In the genomic region with DNA sequence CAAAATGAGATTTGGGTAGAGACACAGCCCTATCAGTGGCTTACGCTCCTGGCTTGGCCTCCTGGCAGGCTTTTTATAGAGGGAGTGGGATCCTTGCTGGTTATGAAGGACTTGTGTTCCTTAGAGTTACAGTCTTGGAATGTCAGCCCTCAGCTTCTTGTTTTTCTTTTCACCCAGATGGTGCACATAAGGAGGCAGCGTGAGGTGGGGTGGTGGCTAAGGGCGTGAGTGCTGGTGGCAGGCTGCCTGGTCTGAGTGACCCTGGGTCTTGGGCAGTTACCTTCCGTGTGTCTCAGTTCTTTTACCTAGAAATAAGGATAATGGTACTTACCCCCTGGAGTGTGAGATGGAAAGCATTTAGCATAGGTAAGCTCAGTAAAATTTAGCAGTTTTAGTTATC, we compare ENCODE assay signal across 22 cellular contexts. TPM values are rescaled to one million over a fixed set of nuclear protein-coding genes. Genes with fewer than 3 reads are reported as not detected.
DNase-seq lines count a peak whose midpoint lies in the region; ATAC-seq, FAIRE-seq and TF ChIP-seq lines count a peak whose summit lies in the region.
"Had no signal": no experiment of that assay in that cellular context is flagged by ENCODE, and none has a peak within 500 bp of the region (broad histone marks: within the 10 kb centered on the region; RNA-seq: fewer than 3 reads in every experiment).

No MANE protein-coding gene starts in this region.

- no peak for TF ChIP-seq CTCF in astrocyte (IDR thresholded peaks at IDR 0.05; ENCODE audit: insufficient read depth, low read depth, low read length)
- no peak for TF ChIP-seq CTCF in nephron progenitor cell (IDR thresholded peaks at IDR 0.05)
- TF ChIP-seq CTCF in A673 (conservative IDR thresholded peaks at IDR 0.05; ENCODE audit: low read depth, low read length): no peak

- CTCF ChIA-PET in A673 (lab: Charles Lee): no interaction called here

- peaks cover 72% of the 10 kb centered on the region for H3K4me1 Mint-ChIP-seq in activated T-cell treated with anti-CD3 and anti-CD28 coated beads, Interleukin-2, amount 50 U/mL, for 4 hours (ENCODE audit: low read depth)
- H3K4me1 Mint-ChIP-seq in astrocyte (ENCODE audit: low read depth, unreplicated experiment): peaks cover 50% of the 10 kb centered on the region
- peaks cover 43% of the 10 kb centered on the region for H3K4me1 Mint-ChIP-seq in nephron progenitor cell

- no peak for FAIRE-seq in astrocyte (lab: Jason Lieb, UNC)

- H3K4me3 ChIP-seq in H7 (ENCODE audit: insufficient read depth, low read depth, low read length) (no peak overlapping the region), astrocyte (ENCODE audit: insufficient read depth, low read depth, low read length) (no peak overlapping the region), A673 (ENCODE audit: low read depth, low read length, poor library complexity, severe bottlenecking) (no peak overlapping the region)
- H3K4me3 ChIP-seq: cardiac muscle cell, dorsolateral prefrontal cortex, gastroesophageal sphincter, mucosa of descending colon had no signal

- intact Hi-C loops in A673 (cut with micrococcal nuclease; ENCODE audit: unreplicated experiment): no loop called here

- H3K27ac ChIP-seq in astrocyte (ENCODE audit: low read depth, low read length) (no peak overlapping the region), A673 (ENCODE audit: low read depth, low read length, poor library complexity, severe bottlenecking) (no peak overlapping the region)
- H3K27ac ChIP-seq: cardiac muscle cell, dorsolateral prefrontal cortex, gastroesophageal sphincter had no signal

- H3K4me2 ChIP-seq in astrocyte (ENCODE audit: low read length): no peak overlapping the region
- H3K4me2 ChIP-seq: SK-N-SH had no signal

- H3K36me3 Mint-ChIP-seq in activated T-cell treated with anti-CD3 and anti-CD28 coated beads, Interleukin-2, amount 50 U/mL, for 4 hours (ENCODE audit: insufficient read depth): peaks cover 19% of the 10 kb centered on the region
- H3K36me3 Mint-ChIP-seq in astrocyte (ENCODE audit: low read depth, unreplicated experiment): no peaks in the 10 kb centered on the region
- peaks cover 7% of the 10 kb centered on the region for H3K36me3 Mint-ChIP-seq in nephron progenitor cell (ENCODE audit: low read depth)

- H3K9ac ChIP-seq in astrocyte (ENCODE audit: low read length): no peak overlapping the region
- H3K9ac ChIP-seq: SK-N-SH had no signal

- H2AFZ ChIP-seq in astrocyte (ENCODE audit: low read depth, low read length): no peak overlapping the region

- H3K27ac Mint-ChIP-seq in astrocyte (ENCODE audit: unreplicated experiment): peak overlapping the region; percentile 26
- H3K27ac Mint-ChIP-seq in nephron progenitor cell: peak overlapping the region; percentile 7

- no TSS peak for BruUV-seq in A673 (replicated peaks; lab: Mats Ljungman, UMichigan)

- H3K9me3 ChIP-seq in astrocyte (ENCODE audit: insufficient read depth, low read depth, low read length) (no peaks in the 10 kb centered on the region), A673 (ENCODE audit: low read depth, low read length, poor library complexity, severe bottlenecking) (no peaks in the 10 kb centered on the region)
- H3K9me3 ChIP-seq: gastroesophageal sphincter, mucosa of descending colon, SK-N-SH had no signal

- H3K4me3 Mint-ChIP-seq in activated T-cell treated with anti-CD3 and anti-CD28 coated beads, Interleukin-2, amount 50 U/mL, for 4 hours: peak overlapping the region; percentile 35
- H3K4me3 Mint-ChIP-seq in astrocyte (ENCODE audit: unreplicated experiment): peak overlapping the region; percentile 60
- H3K4me3 Mint-ChIP-seq in nephron progenitor cell: no peak overlapping the region

- no peaks in the 10 kb centered on the region for H3K27me3 Mint-ChIP-seq in activated T-cell treated with anti-CD3 and anti-CD28 coated beads, Interleukin-2, amount 50 U/mL, for 4 hours (ENCODE audit: low read depth)
- H3K27me3 Mint-ChIP-seq in astrocyte (ENCODE audit: low read depth, unreplicated experiment): no peaks in the 10 kb centered on the region
- H3K27me3 Mint-ChIP-seq in nephron progenitor cell (ENCODE audit: low read depth, poor library complexity): peaks cover 5% of the 10 kb centered on the region

- H4K20me1 ChIP-seq in astrocyte (ENCODE audit: insufficient read depth, low read length): peaks cover 79% of the 10 kb centered on the region

- DNase-seq in activated T-cell treated with anti-CD3 and anti-CD28 coated beads, Interleukin-2, amount 50 U/mL, for 4 hours: no peak
- no peak for DNase-seq in activated T-cell treated with anti-CD3 and anti-CD28 coated beads, Interleukin-2, amount 50 U/mL, for 1 hour
- DNase-seq in H7 (peak; percentile 5), astrocyte (ENCODE audit: low read depth) (no peak), nephron progenitor cell (no peak), A673 (ENCODE audit: low spot score) (no peak)
- DNase-seq in stimulated activated CD4-positive, alpha-beta T cell treated with anti-CD3 and anti-CD28 coated beads, Interleukin-2, amount 100 ng/mL, for 48 hours: no peak
- DNase-seq: ACHN; dorsolateral prefrontal cortex; left cardiac atrium; mucosa of descending colon; MV-4-11; NCI-H2081; NCI-H510A; right cardiac atrium; SK-N-SH; stimulated activated CD4-positive, alpha-beta T cell treated with anti-CD3 and anti-CD28 coated beads, Interleukin-15, amount 100 ng/mL, for 24 hours; stimulated activated naive CD4-positive, alpha-beta T cell treated with Interleukin-2 at 50 U/mL for 16 hours; trophoblast cell had no signal

- peaks cover 13% of the 10 kb centered on the region for H3K4me1 ChIP-seq in astrocyte (ENCODE audit: insufficient read depth, low read length)
- peaks cover 21% of the 10 kb centered on the region for H3K4me1 ChIP-seq in A673 (ENCODE audit: insufficient read depth, low read length, poor library complexity, severe bottlenecking)

- no peaks in the 10 kb centered on the region for H3K9me3 Mint-ChIP-seq in activated T-cell treated with anti-CD3 and anti-CD28 coated beads, Interleukin-2, amount 50 U/mL, for 4 hours
- H3K9me3 Mint-ChIP-seq in astrocyte (ENCODE audit: unreplicated experiment): no peaks in the 10 kb centered on the region
- H3K9me3 Mint-ChIP-seq in nephron progenitor cell: no peaks in the 10 kb centered on the region

- H3K79me2 ChIP-seq in astrocyte (ENCODE audit: insufficient read depth, low read length): peaks cover 64% of the 10 kb centered on the region

- no peak for ATAC-seq in activated T-cell treated with anti-CD3 and anti-CD28 coated beads, Interleukin-2, amount 50 U/mL, for 4 hours
- no peak for ATAC-seq in GM18511 (IDR thresholded peaks at IDR 0.05; ENCODE audit: unreplicated experiment)
- ATAC-seq: gastroesophageal sphincter, left cardiac atrium, mucosa of descending colon, right cardiac atrium had no signal

- H3K27me3 ChIP-seq in H7 (ENCODE audit: control insufficient read depth, insufficient read depth, low read length) (no peaks in the 10 kb centered on the region), astrocyte (ENCODE audit: insufficient read depth, low read length) (no peaks in the 10 kb centered on the region), A673 (replicated peaks; ENCODE audit: insufficient read depth, low read depth, low read length, poor library complexity) (no peaks in the 10 kb centered on the region)
- H3K27me3 ChIP-seq: cardiac muscle cell, dorsolateral prefrontal cortex, gastroesophageal sphincter had no signal

- POLR2A ChIA-PET in A673 (lab: Charles Lee; ENCODE audit: low non-redundant PET): no interaction called here

- no peaks in the 10 kb centered on the region for H3K36me3 ChIP-seq in H7 (replicated peaks; ENCODE audit: control insufficient read depth, insufficient read depth, low read length)
- H3K36me3 ChIP-seq in astrocyte (ENCODE audit: insufficient read depth, low read length): no peaks in the 10 kb centered on the region
- H3K36me3 ChIP-seq in A673 (ENCODE audit: insufficient read depth, low read length, poor library complexity, severe bottlenecking): no peaks in the 10 kb centered on the region
- H3K36me3 ChIP-seq: cardiac muscle cell, gastroesophageal sphincter had no signal

RNA-seq across cellular contexts. Expression of gene TRAF3, which starts 25.9 kb away (rescaled TPM):
- total RNA-seq in activated T-cell treated with anti-CD3 and anti-CD28 coated beads, Interleukin-2, amount 50 U/mL, for 4 hours: 10 to 100 TPM; 76.0 to 91.0 (median 78.1) TPM
- total RNA-seq in H7 (2014; rRNA removed; shearing (Covaris generic)): 5.5 and 11.5 TPM in 2 replicates
- total RNA-seq in astrocyte (25.3 and 25.9 TPM in 2 replicates), A673 (2021) (48.2 and 49.3 TPM in 2 replicates)
